ENCODE assay signal across 2 cellular contexts in the genomic region with DNA sequence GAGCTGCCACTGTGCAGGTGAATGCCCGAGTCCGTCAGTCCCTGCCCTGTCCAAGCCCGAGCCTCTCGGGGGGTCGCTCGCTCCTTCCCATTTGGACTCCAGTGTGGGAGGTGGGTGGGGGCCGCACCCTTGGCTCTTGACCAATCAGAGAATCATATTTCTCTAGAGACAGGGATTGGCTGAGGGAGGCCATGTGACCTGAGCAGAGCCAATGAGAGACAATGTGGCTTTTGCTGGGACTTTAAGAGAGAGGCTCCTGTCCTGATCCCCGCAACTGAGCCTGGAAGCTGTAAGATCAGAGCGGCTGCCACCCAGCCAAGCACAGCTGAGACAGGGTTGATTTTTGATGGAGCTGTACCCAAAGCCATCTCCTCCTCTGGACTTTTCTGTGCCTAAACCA.
TF ChIP-seq lines count a peak whose summit lies in the region.

No MANE protein-coding gene starts in this region.

TF ChIP-seq in A549, 52 proteins besides CTCF, POLR2A, EP300 and RAD21:
- TF ChIP-seq RFX5 (IDR thresholded peaks at IDR 0.05): no peak
- TF ChIP-seq USF2 (IDR thresholded peaks at IDR 0.05): peak; percentile 47; the same call in 1 of the 2 replicates
- no peak for TF ChIP-seq JUN (IDR thresholded peaks at IDR 0.05)
- TF ChIP-seq ZNF302 (CRISPR knock-in tag; IDR thresholded peaks at IDR 0.05): no peak
- no peak for TF ChIP-seq POLR2AphosphoS2 (conservative IDR thresholded peaks at IDR 0.05; ENCODE audit: low read length)
- TF ChIP-seq GATA3 (IDR thresholded peaks at IDR 0.05; ENCODE audit: borderline replicate concordance): no peak
- TF ChIP-seq E2F6 (IDR thresholded peaks at IDR 0.05; ENCODE audit: borderline replicate concordance, low read depth): no peak

TF ChIP-seq in K562, 482 proteins besides CTCF, POLR2A, EP300 and RAD21:
- TF ChIP-seq XRCC4 (IDR thresholded peaks at IDR 0.05; ENCODE audit: extremely low read depth, insufficient read depth, insufficient read length): no peak
- TF ChIP-seq RAD51 (IDR thresholded peaks at IDR 0.05; ENCODE audit: borderline replicate concordance, low read depth): peak; percentile 75; the same call in 1 of the 2 replicates
- TF ChIP-seq MEF2A (IDR thresholded peaks at IDR 0.05; ENCODE audit: control insufficient read depth, low read depth, low read length): no peak
- no peak for TF ChIP-seq POLR2G (IDR thresholded peaks at IDR 0.05; ENCODE audit: low read depth, low read length)
- TF ChIP-seq ARHGAP35 (IDR thresholded peaks at IDR 0.05; ENCODE audit: partially characterized antibody): no peak
- TF ChIP-seq, protein P1, sequence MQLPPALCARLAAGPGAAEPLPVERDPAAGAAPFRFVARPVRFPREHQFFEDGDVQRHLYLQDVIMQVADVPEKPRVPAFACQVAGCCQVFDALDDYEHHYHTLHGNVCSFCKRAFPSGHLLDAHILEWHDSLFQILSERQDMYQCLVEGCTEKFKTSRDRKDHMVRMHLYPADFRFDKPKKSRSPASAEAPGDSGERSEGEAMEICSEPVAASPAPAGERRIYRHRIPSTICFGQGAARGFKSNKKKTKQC (CRISPR knock-in tag; IDR thresholded peaks at IDR 0.05): no peak
- TF ChIP-seq CXXC5 (CRISPR knock-in tag; IDR thresholded peaks at IDR 0.05): no peak
- peak; percentile 94 for TF ChIP-seq USF2 (CRISPR knock-in tag; IDR thresholded peaks at IDR 0.05)
- no peak for TF ChIP-seq ZNF184 (CRISPR knock-in tag; IDR thresholded peaks at IDR 0.05)
- no peak for TF ChIP-seq ZNF717 (CRISPR knock-in tag; IDR thresholded peaks at IDR 0.05)
- no peak for TF ChIP-seq ESRRA (IDR thresholded peaks at IDR 0.05; ENCODE audit: borderline replicate concordance, low read depth)
- no peak for TF ChIP-seq TCFL5 (CRISPR knock-in tag; conservative IDR thresholded peaks at IDR 0.05)
- TF ChIP-seq NFYB (IDR thresholded peaks at IDR 0.05; ENCODE audit: extremely low read depth, insufficient read length): peak; percentile 83
- peak; percentile 22 for TF ChIP-seq RBM25 (IDR thresholded peaks at IDR 0.05; ENCODE audit: low read depth, low read length, severe bottlenecking)
- TF ChIP-seq, protein P2, sequence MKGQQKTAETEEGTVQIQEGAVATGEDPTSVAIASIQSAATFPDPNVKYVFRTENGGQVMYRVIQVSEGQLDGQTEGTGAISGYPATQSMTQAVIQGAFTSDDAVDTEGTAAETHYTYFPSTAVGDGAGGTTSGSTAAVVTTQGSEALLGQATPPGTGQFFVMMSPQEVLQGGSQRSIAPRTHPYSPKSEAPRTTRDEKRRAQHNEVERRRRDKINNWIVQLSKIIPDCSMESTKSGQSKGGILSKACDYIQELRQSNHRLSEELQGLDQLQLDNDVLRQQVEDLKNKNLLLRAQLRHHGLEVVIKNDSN (CRISPR knock-in tag; IDR thresholded peaks at IDR 0.05): peak; percentile 69
- TF ChIP-seq POLR2AphosphoS5 (IDR thresholded peaks at IDR 0.05; ENCODE audit: control insufficient read depth, insufficient read depth, low read depth, low read length): no peak
- TF ChIP-seq FIP1L1 (IDR thresholded peaks at IDR 0.05; ENCODE audit: low read depth, low read length, poor library complexity, severe bottlenecking): no peak
- TF ChIP-seq ZNF143 (CRISPR knock-in tag; IDR thresholded peaks at IDR 0.05): no peak
- TF ChIP-seq FOS (IDR thresholded peaks at IDR 0.05; ENCODE audit: extremely low read depth, insufficient read length): peak; percentile 45
TF ChIP-seq in K562: peak in this region for 6.
